ENCODE assay signal across 14 cellular contexts in genomic region chr22:50612715-50613221, GRCh38. TPM values are rescaled to one million over a fixed set of nuclear protein-coding genes. Genes with fewer than 3 reads are reported as not detected.
DNase-seq lines count a peak whose midpoint lies in the region; ATAC-seq and TF ChIP-seq lines count a peak whose summit lies in the region.
"Had no signal": no experiment of that assay in that cellular context is flagged by ENCODE, and none has a peak within 500 bp of the region (broad histone marks: within the 10 kb centered on the region; RNA-seq: fewer than 3 reads in every experiment).

No MANE protein-coding gene starts in this region.

- H3K4me3 ChIP-seq in HCT116 (replicated peaks in 1 of 2; ENCODE audit: low read depth in 1 of 2, low read length in 2 of 2), result no peak overlapping the region
- H3K4me3 ChIP-seq in body of pancreas, result no peak overlapping the region
- no peak overlapping the region for H3K4me3 ChIP-seq in naive thymus-derived CD4-positive, alpha-beta T cell (ENCODE audit: low read length)
- H3K4me3 ChIP-seq: gastrocnemius medialis, suprapubic skin had no signal

- no peak overlapping the region for H3K4me3 Mint-ChIP-seq in naive thymus-derived CD4-positive, alpha-beta T cell

- TF ChIP-seq CTCF in HCT116 (IDR thresholded peaks at IDR 0.05 in 2 of 3, conservative IDR thresholded peaks at IDR 0.05 in 1 of 3; ENCODE audit: borderline replicate concordance in 1 of 3, insufficient read depth in 1 of 3, low read depth in 2 of 3, low read length in 2 of 3) (no peak), body of pancreas (IDR thresholded peaks at IDR 0.05) (no peak)

- ATAC-seq in HCT116 (peak; percentile 75), body of pancreas (peak; percentile 57), HG03135 (IDR thresholded peaks at IDR 0.05; ENCODE audit: unreplicated experiment) (no peak)
- peak; percentile 60 for ATAC-seq in naive thymus-derived CD4-positive, alpha-beta T cell

- H3K9me3 Mint-ChIP-seq in naive thymus-derived CD4-positive, alpha-beta T cell, result peaks cover 0 to 1% (median 0%) of the 10 kb centered on the region in 11 donors

- POLR2A ChIA-PET in HCT116 (lab: Charles Lee), result no interaction called here
- POLR2A ChIA-PET in naive thymus-derived CD4-positive, alpha-beta T cell (lab: Charles Lee), result interaction anchor here (1.2 to 2.2 kb wide), 2 partner anchors 87 to 105 kb away, joined by 4 to 5 read pairs; partner anchors contain the start of genes LMF2 and SCO2

- CTCF ChIA-PET in HCT116 (lab: Charles Lee), result interaction anchor here (1.6 kb wide), 1 partner anchor 87 kb away, joined by 3 read pairs; the partner anchor contains the start of gene SCO2
- CTCF ChIA-PET in naive thymus-derived CD4-positive, alpha-beta T cell (lab: Charles Lee), result interaction anchor here (0.6 to 1.1 kb wide), 2 partner anchors 63 to 87 kb away, joined by 3 read pairs; partner anchors contain the start of gene SCO2

- H3K4me2 ChIP-seq in HCT116 (ENCODE audit: low read length), result peak overlapping the region; percentile 62

- no peak overlapping the region for H3K27ac Mint-ChIP-seq in naive thymus-derived CD4-positive, alpha-beta T cell

- no peaks in the 10 kb centered on the region for H3K9me2 ChIP-seq in HCT116 (ENCODE audit: insufficient read depth)

- intact Hi-C loops in HCT116 (cut with micrococcal nuclease) (loop anchor here (2.0 kb wide), 1 partner anchor 30 kb away; the partner anchor contains the start of gene CHKB), body of pancreas (cut with DNase I) (no loop called here)
- intact Hi-C loops in naive thymus-derived CD4-positive, alpha-beta T cell (cut with micrococcal nuclease), result loop anchor here in 1 of 2 donors (1.0 kb wide), 1 partner anchor 16 kb away; the partner anchor contains the start of gene ARSA

- WGBS in body of pancreas, 2 donors, result 38 to 67% methylated on average over 8 to 20 of the region's 22 CpGs

- RAD21 ChIA-PET in HCT116 (lab: Charles Lee; ENCODE audit: low non-redundant PET in 1 of 2, low total read pairs in 2 of 2, uncharacterized antibody in 2 of 2, unreplicated experiment in 2 of 2), result no interaction called here

- no peak overlapping the region for H2AFZ ChIP-seq in HCT116 (ENCODE audit: low read depth, low read length, poor library complexity, severe bottlenecking)

- H3K27me3 Mint-ChIP-seq in naive thymus-derived CD4-positive, alpha-beta T cell, result peaks cover 2 to 31% (median 10%) of the 10 kb centered on the region in 5 donors

- H3K36me3 Mint-ChIP-seq in naive thymus-derived CD4-positive, alpha-beta T cell, result no peaks in the 10 kb centered on the region

- no peaks in the 10 kb centered on the region for H4K20me1 ChIP-seq in HCT116 (ENCODE audit: insufficient read depth)

- no peak for TF ChIP-seq RAD21 in HCT116 (IDR thresholded peaks at IDR 0.05; ENCODE audit: low read depth)

- H3K27ac ChIP-seq in HCT116 (ENCODE audit: low read depth, low read length) (peak overlapping the region; percentile 62), body of pancreas (peak overlapping the region in 2 of 4 donors; percentile 68 to 82)
- H3K27ac ChIP-seq in naive thymus-derived CD4-positive, alpha-beta T cell (ENCODE audit: low read depth, low read length), result no peak overlapping the region

- TF ChIP-seq POLR2A in HCT116 (IDR thresholded peaks at IDR 0.05; ENCODE audit: borderline replicate concordance, extremely low read depth, insufficient read depth, insufficient read length), result no peak
- no peak for TF ChIP-seq POLR2A in body of pancreas (IDR thresholded peaks at IDR 0.05)

- DNase-seq in NCI-H2029 (lab: John Stamatoyannopoulos, UW) (peak; percentile 14), NCI-H2029 treated with DMSO at 0.1 percent for 48 hours (lab: John Stamatoyannopoulos, UW) (no peak), HCT116 (ENCODE audit: low read depth, low spot score) (no peak), body of pancreas (peak in 1 of 4 donors; percentile 16), DMS79 (lab: John Stamatoyannopoulos, UW) (no peak)
- DNase-seq in naive thymus-derived CD4-positive, alpha-beta T cell, result no peak
- no peak for DNase-seq in stimulated activated CD4-positive, alpha-beta T cell treated with anti-CD3 and anti-CD28 coated beads, Interleukin-1b, Interleukin-23, amount 100 ng/mL, for 48 hours
- DNase-seq: cerebellar nuclear complex, gastrocnemius medialis, NCI-H2081 had no signal

- H3K36me3 ChIP-seq in HCT116 (ENCODE audit: control insufficient read depth in 1 of 2, insufficient read depth in 2 of 2, low read length in 2 of 2) (no peaks in the 10 kb centered on the region), body of pancreas (replicated peaks in 1 of 2; ENCODE audit: insufficient read depth in 1 of 2, low read depth in 2 of 2) (no peaks in the 10 kb centered on the region)
- H3K36me3 ChIP-seq in naive thymus-derived CD4-positive, alpha-beta T cell (ENCODE audit: control insufficient read depth in 2 of 3, insufficient read depth in 3 of 3, low read length in 3 of 3), result no peaks in the 10 kb centered on the region
- H3K36me3 ChIP-seq: gastrocnemius medialis, suprapubic skin had no signal

- H3K9me3 ChIP-seq in HCT116 (ENCODE audit: control insufficient read depth in 1 of 2, insufficient read depth in 1 of 2, low read depth in 1 of 2, low read length in 2 of 2), result no peaks in the 10 kb centered on the region
- H3K9me3 ChIP-seq in body of pancreas, result no peaks in the 10 kb centered on the region
- no peaks in the 10 kb centered on the region for H3K9me3 ChIP-seq in naive thymus-derived CD4-positive, alpha-beta T cell (ENCODE audit: control insufficient read depth in 2 of 3, low read length in 3 of 3)
- H3K9me3 ChIP-seq: gastrocnemius medialis, suprapubic skin had no signal

- 0 out of 2 replicates have a peak overlapping the region, but pooled peaks have one; percentile 7 for H3K9ac ChIP-seq in HCT116 (ENCODE audit: low read length)

- no peaks in the 10 kb centered on the region for H3K79me2 ChIP-seq in HCT116 (ENCODE audit: insufficient read depth, low read length)

- BruUV-seq in HCT116 (replicated peaks; lab: Mats Ljungman, UMichigan), result no TSS peak

- H3K4me1 Mint-ChIP-seq in naive thymus-derived CD4-positive, alpha-beta T cell, result peaks cover 0 to 10% (median 3%) of the 10 kb centered on the region in 7 donors

- H3K27me3 ChIP-seq in HCT116 (ENCODE audit: insufficient read depth, low read length), result no peaks in the 10 kb centered on the region
- H3K27me3 ChIP-seq in body of pancreas, result no peaks in the 10 kb centered on the region
- no peaks in the 10 kb centered on the region for H3K27me3 ChIP-seq in naive thymus-derived CD4-positive, alpha-beta T cell (ENCODE audit: control insufficient read depth in 2 of 2, insufficient read depth in 2 of 2, low read length in 2 of 2)

- H3K4me1 ChIP-seq in HCT116 (ENCODE audit: control insufficient read depth in 1 of 2, insufficient read depth in 2 of 2, low read length in 2 of 2) (peaks cover 19 to 28% of the 10 kb centered on the region in 2 experiments), body of pancreas (peaks cover 9% of the 10 kb centered on the region)
- no peaks in the 10 kb centered on the region for H3K4me1 ChIP-seq in naive thymus-derived CD4-positive, alpha-beta T cell (ENCODE audit: control insufficient read depth in 2 of 2, insufficient read depth in 2 of 2, low read length in 2 of 2)
- H3K4me1 ChIP-seq: gastrocnemius medialis had no signal

TF ChIP-seq in HCT116, 20 proteins besides CTCF, POLR2A, EP300 and RAD21:
- TF ChIP-seq TCF7L2 (IDR thresholded peaks at IDR 0.05; ENCODE audit: borderline replicate concordance, extremely low read depth, insufficient read depth, insufficient read length) (no peak), POLR2AphosphoS5 (IDR thresholded peaks at IDR 0.05; ENCODE audit: low read depth, low read length) (0 out of 2 replicates have a peak, but pooled peaks have one; percentile 9), EZH2 (IDR thresholded peaks at IDR 0.05) (no peak)

RNA-seq across cellular contexts. Expression of gene MAPK8IP2, which starts 12.2 kb away (rescaled TPM):
- total RNA-seq in HCT116 (2021; ENCODE audit: unreplicated experiment) (6.4 TPM), body of pancreas (1 to 10 TPM; 2.9 to 3.6 TPM)
- 2.1 and 2.6 TPM in 2 replicates for polyA plus RNA-seq in HCT116 (2012)
- total RNA-seq in naive thymus-derived CD4-positive, alpha-beta T cell, result under 1 TPM; 0.24 to 0.64 (median 0.38) TPM
- not detected for polyA plus RNA-seq in naive thymus-derived CD4-positive, alpha-beta T cell

RNA-seq across cellular contexts. Expression of gene ARSA, which starts 15.2 kb away (rescaled TPM):
- total RNA-seq in HCT116 (2021; ENCODE audit: unreplicated experiment) (16.4 TPM), body of pancreas (10 to 100 TPM; 47.0 to 84.7 TPM)
- 8.0 and 10.3 TPM in 2 replicates for polyA plus RNA-seq in HCT116 (2012)
- total RNA-seq in naive thymus-derived CD4-positive, alpha-beta T cell, result 10 to 100 TPM; 64.3 to 96.3 (median 68.7) TPM
- polyA plus RNA-seq in naive thymus-derived CD4-positive, alpha-beta T cell, result 10 to 100 TPM in 1 of 2 donors, 1 to 10 TPM in 1; 7.1 to 12.3 TPM

RNA-seq across cellular contexts. Expression of gene CHKB, which starts 30.1 kb away (rescaled TPM):
- total RNA-seq in HCT116 (2021; ENCODE audit: unreplicated experiment) (55.1 TPM), body of pancreas (100 to 1,000 TPM in 1 of 2 donors, 10 to 100 TPM in 1; 43.3 to 122 TPM)
- 35.5 and 42.0 TPM in 2 replicates for polyA plus RNA-seq in HCT116 (2012)
- total RNA-seq in naive thymus-derived CD4-positive, alpha-beta T cell, result 100 to 1,000 TPM; 121 to 214 (median 191) TPM
- 10 to 100 TPM; 24.2 to 29.4 TPM for polyA plus RNA-seq in naive thymus-derived CD4-positive, alpha-beta T cell

RNA-seq across cellular contexts. Expression of gene CPT1B, which starts 34.5 kb away (rescaled TPM):
- 35.1 TPM for total RNA-seq in HCT116 (2021; ENCODE audit: unreplicated experiment)
- 23.4 and 28.1 TPM in 2 replicates for polyA plus RNA-seq in HCT116 (2012)
- 10 to 100 TPM in 1 of 2 donors, 1 to 10 TPM in 1; 8.3 to 34.9 TPM for total RNA-seq in body of pancreas
- 100 to 1,000 TPM in 1 of 5 experiments, 10 to 100 TPM in 4; 43.9 to 108 (median 66.7) TPM for total RNA-seq in naive thymus-derived CD4-positive, alpha-beta T cell
- 1 to 10 TPM in 1 of 2 donors, under 1 TPM in 1; 0.32 to 2.8 TPM for polyA plus RNA-seq in naive thymus-derived CD4-positive, alpha-beta T cell

RNA-seq across cellular contexts. Expression of gene SYCE3, which starts 50.0 kb away (rescaled TPM):
- total RNA-seq in HCT116 (2021; ENCODE audit: unreplicated experiment) (not detected), body of pancreas (not detected)
- polyA plus RNA-seq in HCT116 (2012), result 3.2 and 3.9 TPM in 2 replicates
- total RNA-seq in naive thymus-derived CD4-positive, alpha-beta T cell, result not detected
- not detected for polyA plus RNA-seq in naive thymus-derived CD4-positive, alpha-beta T cell
- total RNA-seq: gastrocnemius medialis; HT1080; suprapubic skin; T-helper 1 cell treated with Interleukin-12 subunit alpha and Interleukin-12 subunit beta and Interleukin-4 antibody, amounts not matched to agents 30 ng/mL and 1 ng/mL, for 36 hours had no signal
